1 cellular context compared by ENCODE assay signal in the genomic region with DNA sequence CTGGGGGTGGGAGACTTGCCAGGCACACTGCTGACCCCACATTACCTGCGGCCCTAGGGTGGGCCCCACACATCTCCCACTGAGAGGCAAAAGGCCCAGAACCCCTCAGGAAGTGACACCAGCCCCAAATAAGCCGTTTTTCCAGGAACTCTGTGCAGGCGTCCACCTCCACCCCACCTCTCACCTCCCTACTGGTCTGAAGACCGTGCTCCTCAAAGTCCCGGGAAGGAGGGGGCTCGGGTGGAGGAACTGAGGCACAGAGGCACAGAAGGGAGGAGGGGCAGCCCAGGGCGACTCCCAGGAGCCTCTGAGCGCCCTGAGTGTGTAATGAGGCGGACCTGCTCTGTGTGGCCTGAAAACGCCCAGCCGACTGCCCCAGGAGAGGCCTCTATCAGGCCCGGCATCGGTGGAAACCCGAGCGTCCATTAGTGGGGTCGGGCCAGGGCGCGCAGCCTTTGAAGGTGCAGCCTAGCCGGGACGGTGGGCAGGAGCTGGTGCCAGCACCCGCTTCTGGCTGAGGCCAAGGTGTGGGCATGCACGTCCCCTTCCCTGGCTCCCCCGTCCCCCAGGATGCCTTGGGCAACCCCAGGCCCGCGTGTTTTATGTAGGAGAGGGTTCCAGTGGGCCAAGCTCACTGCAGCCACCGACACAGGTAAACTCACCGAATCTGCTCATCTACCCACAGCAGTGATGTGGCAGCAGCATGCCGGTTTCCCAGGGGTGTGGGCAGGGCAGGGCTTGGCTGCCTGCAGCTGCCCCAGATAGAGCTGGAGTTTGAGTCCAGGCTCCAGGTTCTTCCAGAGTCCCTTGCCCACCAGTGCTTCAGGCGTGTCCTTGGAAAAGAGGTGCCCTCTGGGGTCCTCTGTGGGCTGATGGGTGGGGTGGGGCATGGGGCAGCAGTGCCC.
TF ChIP-seq lines count a peak whose summit lies in the region.

No MANE protein-coding gene starts in this region.

TF ChIP-seq in K562, 482 proteins besides CTCF, POLR2A, EP300 and RAD21 (continued from another document and continues in another):
- TF ChIP-seq, protein P1, sequence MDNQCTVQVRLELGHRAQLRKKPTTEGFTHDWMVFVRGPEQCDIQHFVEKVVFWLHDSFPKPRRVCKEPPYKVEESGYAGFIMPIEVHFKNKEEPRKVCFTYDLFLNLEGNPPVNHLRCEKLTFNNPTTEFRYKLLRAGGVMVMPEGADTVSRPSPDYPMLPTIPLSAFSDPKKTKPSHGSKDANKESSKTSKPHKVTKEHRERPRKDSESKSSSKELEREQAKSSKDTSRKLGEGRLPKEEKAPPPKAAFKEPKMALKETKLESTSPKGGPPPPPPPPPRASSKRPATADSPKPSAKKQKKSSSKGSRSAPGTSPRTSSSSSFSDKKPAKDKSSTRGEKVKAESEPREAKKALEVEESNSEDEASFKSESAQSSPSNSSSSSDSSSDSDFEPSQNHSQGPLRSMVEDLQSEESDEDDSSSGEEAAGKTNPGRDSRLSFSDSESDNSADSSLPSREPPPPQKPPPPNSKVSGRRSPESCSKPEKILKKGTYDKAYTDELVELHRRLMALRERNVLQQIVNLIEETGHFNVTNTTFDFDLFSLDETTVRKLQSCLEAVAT (IDR thresholded peaks at IDR 0.05) = no peak
- 0 out of 2 replicates have a peak, but pooled peaks have one; percentile 3 for TF ChIP-seq NFRKB (IDR thresholded peaks at IDR 0.05; ENCODE audit: low read depth)
- TF ChIP-seq, protein P2, sequence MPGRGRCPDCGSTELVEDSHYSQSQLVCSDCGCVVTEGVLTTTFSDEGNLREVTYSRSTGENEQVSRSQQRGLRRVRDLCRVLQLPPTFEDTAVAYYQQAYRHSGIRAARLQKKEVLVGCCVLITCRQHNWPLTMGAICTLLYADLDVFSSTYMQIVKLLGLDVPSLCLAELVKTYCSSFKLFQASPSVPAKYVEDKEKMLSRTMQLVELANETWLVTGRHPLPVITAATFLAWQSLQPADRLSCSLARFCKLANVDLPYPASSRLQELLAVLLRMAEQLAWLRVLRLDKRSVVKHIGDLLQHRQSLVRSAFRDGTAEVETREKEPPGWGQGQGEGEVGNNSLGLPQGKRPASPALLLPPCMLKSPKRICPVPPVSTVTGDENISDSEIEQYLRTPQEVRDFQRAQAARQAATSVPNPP (IDR thresholded peaks at IDR 0.05; ENCODE audit: borderline replicate concordance, insufficient read depth, insufficient read length) = no peak
- TF ChIP-seq FUS (optimal IDR thresholded peaks at IDR 0.05; ENCODE audit: low read depth, low read length) = no peak
- TF ChIP-seq GTF2F1 (IDR thresholded peaks at IDR 0.05; ENCODE audit: low read depth, low read length) = no peak
- TF ChIP-seq ZNF780A (CRISPR knock-in tag; IDR thresholded peaks at IDR 0.05) = no peak
- TF ChIP-seq, protein P3, sequence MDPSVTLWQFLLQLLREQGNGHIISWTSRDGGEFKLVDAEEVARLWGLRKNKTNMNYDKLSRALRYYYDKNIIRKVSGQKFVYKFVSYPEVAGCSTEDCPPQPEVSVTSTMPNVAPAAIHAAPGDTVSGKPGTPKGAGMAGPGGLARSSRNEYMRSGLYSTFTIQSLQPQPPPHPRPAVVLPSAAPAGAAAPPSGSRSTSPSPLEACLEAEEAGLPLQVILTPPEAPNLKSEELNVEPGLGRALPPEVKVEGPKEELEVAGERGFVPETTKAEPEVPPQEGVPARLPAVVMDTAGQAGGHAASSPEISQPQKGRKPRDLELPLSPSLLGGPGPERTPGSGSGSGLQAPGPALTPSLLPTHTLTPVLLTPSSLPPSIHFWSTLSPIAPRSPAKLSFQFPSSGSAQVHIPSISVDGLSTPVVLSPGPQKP (CRISPR knock-in tag; IDR thresholded peaks at IDR 0.05) = no peak
- TF ChIP-seq RHOXF2B (CRISPR knock-in tag; conservative IDR thresholded peaks at IDR 0.05) = no peak
- no peak for TF ChIP-seq PTTG1 (tag; IDR thresholded peaks at IDR 0.05; ENCODE audit: low read depth)
- no peak for TF ChIP-seq NFE2L1 (tag; IDR thresholded peaks at IDR 0.05; ENCODE audit: borderline replicate concordance, low read depth)
- TF ChIP-seq, protein P4, sequence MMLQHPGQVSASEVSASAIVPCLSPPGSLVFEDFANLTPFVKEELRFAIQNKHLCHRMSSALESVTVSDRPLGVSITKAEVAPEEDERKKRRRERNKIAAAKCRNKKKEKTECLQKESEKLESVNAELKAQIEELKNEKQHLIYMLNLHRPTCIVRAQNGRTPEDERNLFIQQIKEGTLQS (IDR thresholded peaks at IDR 0.05) = no peak
- TF ChIP-seq, protein P4 (CRISPR knock-in tag; conservative IDR thresholded peaks at IDR 0.05) = no peak
- TF ChIP-seq, protein P5, sequence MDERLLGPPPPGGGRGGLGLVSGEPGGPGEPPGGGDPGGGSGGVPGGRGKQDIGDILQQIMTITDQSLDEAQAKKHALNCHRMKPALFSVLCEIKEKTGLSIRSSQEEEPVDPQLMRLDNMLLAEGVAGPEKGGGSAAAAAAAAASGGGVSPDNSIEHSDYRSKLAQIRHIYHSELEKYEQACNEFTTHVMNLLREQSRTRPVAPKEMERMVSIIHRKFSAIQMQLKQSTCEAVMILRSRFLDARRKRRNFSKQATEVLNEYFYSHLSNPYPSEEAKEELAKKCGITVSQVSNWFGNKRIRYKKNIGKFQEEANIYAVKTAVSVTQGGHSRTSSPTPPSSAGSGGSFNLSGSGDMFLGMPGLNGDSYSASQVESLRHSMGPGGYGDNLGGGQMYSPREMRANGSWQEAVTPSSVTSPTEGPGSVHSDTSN (CRISPR knock-in tag; IDR thresholded peaks at IDR 0.05; ENCODE audit: low read depth) = no peak
- TF ChIP-seq, protein P5 (tag; conservative IDR thresholded peaks at IDR 0.05; ENCODE audit: low read depth) = no peak
- TF ChIP-seq HSF4 (CRISPR knock-in tag; IDR thresholded peaks at IDR 0.05; ENCODE audit: borderline replicate concordance) = no peak
- TF ChIP-seq, protein P6, sequence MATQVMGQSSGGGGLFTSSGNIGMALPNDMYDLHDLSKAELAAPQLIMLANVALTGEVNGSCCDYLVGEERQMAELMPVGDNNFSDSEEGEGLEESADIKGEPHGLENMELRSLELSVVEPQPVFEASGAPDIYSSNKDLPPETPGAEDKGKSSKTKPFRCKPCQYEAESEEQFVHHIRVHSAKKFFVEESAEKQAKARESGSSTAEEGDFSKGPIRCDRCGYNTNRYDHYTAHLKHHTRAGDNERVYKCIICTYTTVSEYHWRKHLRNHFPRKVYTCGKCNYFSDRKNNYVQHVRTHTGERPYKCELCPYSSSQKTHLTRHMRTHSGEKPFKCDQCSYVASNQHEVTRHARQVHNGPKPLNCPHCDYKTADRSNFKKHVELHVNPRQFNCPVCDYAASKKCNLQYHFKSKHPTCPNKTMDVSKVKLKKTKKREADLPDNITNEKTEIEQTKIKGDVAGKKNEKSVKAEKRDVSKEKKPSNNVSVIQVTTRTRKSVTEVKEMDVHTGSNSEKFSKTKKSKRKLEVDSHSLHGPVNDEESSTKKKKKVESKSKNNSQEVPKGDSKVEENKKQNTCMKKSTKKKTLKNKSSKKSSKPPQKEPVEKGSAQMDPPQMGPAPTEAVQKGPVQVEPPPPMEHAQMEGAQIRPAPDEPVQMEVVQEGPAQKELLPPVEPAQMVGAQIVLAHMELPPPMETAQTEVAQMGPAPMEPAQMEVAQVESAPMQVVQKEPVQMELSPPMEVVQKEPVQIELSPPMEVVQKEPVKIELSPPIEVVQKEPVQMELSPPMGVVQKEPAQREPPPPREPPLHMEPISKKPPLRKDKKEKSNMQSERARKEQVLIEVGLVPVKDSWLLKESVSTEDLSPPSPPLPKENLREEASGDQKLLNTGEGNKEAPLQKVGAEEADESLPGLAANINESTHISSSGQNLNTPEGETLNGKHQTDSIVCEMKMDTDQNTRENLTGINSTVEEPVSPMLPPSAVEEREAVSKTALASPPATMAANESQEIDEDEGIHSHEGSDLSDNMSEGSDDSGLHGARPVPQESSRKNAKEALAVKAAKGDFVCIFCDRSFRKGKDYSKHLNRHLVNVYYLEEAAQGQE (CRISPR knock-in tag; IDR thresholded peaks at IDR 0.05; ENCODE audit: low read depth) = no peak
- TF ChIP-seq, protein P7, sequence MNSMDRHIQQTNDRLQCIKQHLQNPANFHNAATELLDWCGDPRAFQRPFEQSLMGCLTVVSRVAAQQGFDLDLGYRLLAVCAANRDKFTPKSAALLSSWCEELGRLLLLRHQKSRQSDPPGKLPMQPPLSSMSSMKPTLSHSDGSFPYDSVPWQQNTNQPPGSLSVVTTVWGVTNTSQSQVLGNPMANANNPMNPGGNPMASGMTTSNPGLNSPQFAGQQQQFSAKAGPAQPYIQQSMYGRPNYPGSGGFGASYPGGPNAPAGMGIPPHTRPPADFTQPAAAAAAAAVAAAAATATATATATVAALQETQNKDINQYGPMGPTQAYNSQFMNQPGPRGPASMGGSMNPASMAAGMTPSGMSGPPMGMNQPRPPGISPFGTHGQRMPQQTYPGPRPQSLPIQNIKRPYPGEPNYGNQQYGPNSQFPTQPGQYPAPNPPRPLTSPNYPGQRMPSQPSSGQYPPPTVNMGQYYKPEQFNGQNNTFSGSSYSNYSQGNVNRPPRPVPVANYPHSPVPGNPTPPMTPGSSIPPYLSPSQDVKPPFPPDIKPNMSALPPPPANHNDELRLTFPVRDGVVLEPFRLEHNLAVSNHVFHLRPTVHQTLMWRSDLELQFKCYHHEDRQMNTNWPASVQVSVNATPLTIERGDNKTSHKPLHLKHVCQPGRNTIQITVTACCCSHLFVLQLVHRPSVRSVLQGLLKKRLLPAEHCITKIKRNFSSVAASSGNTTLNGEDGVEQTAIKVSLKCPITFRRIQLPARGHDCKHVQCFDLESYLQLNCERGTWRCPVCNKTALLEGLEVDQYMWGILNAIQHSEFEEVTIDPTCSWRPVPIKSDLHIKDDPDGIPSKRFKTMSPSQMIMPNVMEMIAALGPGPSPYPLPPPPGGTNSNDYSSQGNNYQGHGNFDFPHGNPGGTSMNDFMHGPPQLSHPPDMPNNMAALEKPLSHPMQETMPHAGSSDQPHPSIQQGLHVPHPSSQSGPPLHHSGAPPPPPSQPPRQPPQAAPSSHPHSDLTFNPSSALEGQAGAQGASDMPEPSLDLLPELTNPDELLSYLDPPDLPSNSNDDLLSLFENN (IDR thresholded peaks at IDR 0.05; ENCODE audit: low read depth in 2 of 2, low read length in 2 of 2) = no peak
- peak; percentile 65; the same call in 1 of the 2 replicates for TF ChIP-seq ZNF589 (CRISPR knock-in tag; IDR thresholded peaks at IDR 0.05; ENCODE audit: low read depth)
- TF ChIP-seq BRD9 (IDR thresholded peaks at IDR 0.05; ENCODE audit: low read depth, partially characterized antibody) = no peak
- TF ChIP-seq, protein P8, sequence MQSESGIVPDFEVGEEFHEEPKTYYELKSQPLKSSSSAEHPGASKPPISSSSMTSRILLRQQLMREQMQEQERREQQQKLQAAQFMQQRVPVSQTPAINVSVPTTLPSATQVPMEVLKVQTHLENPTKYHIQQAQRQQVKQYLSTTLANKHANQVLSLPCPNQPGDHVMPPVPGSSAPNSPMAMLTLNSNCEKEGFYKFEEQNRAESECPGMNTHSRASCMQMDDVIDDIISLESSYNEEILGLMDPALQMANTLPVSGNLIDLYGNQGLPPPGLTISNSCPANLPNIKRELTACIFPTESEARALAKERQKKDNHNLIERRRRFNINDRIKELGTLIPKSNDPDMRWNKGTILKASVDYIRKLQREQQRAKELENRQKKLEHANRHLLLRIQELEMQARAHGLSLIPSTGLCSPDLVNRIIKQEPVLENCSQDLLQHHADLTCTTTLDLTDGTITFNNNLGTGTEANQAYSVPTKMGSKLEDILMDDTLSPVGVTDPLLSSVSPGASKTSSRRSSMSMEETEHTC (IDR thresholded peaks at IDR 0.05) = no peak
- no peak for TF ChIP-seq NR2C2 (CRISPR knock-in tag; IDR thresholded peaks at IDR 0.05)
- TF ChIP-seq NR2C2 (tag; IDR thresholded peaks at IDR 0.05) = 0 out of 2 replicates have a peak, but pooled peaks have one; percentile 12
- no peak for TF ChIP-seq STAG1 (CRISPR knock-in tag; IDR thresholded peaks at IDR 0.05; ENCODE audit: borderline replicate concordance)
- no peak for TF ChIP-seq NR4A1 (CRISPR knock-in tag; IDR thresholded peaks at IDR 0.05)
- TF ChIP-seq NR4A1 (tag; IDR thresholded peaks at IDR 0.05) = no peak
- TF ChIP-seq NR2F6 (CRISPR knock-in tag; IDR thresholded peaks at IDR 0.05) = no peak
- TF ChIP-seq SMARCA5 (IDR thresholded peaks at IDR 0.05) = no peak
- no peak for TF ChIP-seq ZNF197 (CRISPR knock-in tag; IDR thresholded peaks at IDR 0.05; ENCODE audit: low read depth)
- TF ChIP-seq ZNF766 (CRISPR knock-in tag; conservative IDR thresholded peaks at IDR 0.05) = 0 out of 2 replicates have a peak, but pooled peaks have one; percentile 9
- TF ChIP-seq, protein P9, sequence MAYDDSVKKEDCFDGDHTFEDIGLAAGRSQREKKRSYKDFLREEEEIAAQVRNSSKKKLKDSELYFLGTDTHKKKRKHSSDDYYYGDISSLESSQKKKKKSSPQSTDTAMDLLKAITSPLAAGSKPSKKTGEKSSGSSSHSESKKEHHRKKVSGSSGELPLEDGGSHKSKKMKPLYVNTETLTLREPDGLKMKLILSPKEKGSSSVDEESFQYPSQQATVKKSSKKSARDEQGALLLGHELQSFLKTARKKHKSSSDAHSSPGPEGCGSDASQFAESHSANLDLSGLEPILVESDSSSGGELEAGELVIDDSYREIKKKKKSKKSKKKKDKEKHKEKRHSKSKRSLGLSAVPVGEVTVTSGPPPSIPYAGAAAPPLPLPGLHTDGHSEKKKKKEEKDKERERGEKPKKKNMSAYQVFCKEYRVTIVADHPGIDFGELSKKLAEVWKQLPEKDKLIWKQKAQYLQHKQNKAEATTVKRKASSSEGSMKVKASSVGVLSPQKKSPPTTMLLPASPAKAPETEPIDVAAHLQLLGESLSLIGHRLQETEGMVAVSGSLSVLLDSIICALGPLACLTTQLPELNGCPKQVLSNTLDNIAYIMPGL (CRISPR knock-in tag; IDR thresholded peaks at IDR 0.05) = no peak
- peak in 1 of 3 experiments; percentile 28 for TF ChIP-seq YY1 (IDR thresholded peaks at IDR 0.05; ENCODE audit: borderline replicate concordance in 1 of 3, control insufficient read depth in 1 of 3, extremely low read depth in 1 of 3, insufficient read depth in 3 of 3, insufficient read length in 1 of 3, insufficient replicate concordance in 2 of 3, low read depth in 1 of 3, low read length in 2 of 3)
- TF ChIP-seq NUFIP1 (IDR thresholded peaks at IDR 0.05; ENCODE audit: partially characterized antibody) = no peak
- 0 out of 2 replicates have a peak, but pooled peaks have one; percentile 78 for TF ChIP-seq DMBX1 (CRISPR knock-in tag; IDR thresholded peaks at IDR 0.05; ENCODE audit: borderline replicate concordance)
- TF ChIP-seq, protein P10, sequence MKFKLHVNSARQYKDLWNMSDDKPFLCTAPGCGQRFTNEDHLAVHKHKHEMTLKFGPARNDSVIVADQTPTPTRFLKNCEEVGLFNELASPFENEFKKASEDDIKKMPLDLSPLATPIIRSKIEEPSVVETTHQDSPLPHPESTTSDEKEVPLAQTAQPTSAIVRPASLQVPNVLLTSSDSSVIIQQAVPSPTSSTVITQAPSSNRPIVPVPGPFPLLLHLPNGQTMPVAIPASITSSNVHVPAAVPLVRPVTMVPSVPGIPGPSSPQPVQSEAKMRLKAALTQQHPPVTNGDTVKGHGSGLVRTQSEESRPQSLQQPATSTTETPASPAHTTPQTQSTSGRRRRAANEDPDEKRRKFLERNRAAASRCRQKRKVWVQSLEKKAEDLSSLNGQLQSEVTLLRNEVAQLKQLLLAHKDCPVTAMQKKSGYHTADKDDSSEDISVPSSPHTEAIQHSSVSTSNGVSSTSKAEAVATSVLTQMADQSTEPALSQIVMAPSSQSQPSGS (CRISPR knock-in tag; IDR thresholded peaks at IDR 0.05) = no peak
